ENCODE assay signal across 32 cellular contexts in the genomic region with DNA sequence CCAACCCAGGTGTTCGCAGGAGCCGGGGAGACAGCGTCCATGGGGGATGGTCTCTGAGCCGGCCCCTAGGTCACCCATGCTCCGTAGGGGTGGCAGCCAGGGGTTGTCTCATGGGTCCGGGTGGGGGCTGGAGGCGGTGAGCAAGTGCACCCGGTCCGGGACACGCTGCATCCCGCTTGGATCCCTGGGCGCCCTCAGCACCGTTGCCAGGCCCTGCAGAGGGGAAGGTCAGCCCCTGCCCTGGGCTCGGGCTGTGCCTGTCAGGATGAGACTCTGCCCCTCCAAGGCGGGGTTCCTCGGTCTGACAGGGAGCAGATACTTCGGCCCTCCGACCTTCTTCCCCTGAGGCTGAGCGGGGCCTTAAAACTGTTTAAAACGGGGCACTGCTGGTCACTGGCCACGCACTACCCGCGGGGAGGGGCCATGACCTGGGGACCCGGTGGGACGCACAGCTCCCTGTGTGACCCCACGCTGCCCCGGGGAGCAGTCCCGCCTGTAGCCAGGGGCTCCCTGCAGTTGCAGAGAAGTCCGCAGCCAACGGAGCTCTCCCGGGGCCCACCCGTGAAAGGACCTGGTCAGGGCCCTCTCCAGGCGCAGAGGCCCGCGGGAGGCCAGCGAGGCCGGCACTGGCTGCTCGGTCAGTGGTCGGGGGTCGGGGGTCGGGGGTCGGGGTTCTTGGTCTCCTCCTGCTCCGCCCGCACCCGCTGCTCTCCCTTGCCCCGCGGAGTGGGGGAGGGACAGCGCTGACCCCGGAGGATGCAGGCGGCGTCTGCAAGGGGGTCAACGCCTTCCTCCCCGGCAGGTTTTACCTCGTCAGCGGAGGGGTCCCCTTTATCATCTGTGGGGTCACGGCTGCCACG. TPM values are rescaled to one million over a fixed set of nuclear protein-coding genes. Genes with fewer than 3 reads are reported as not detected.
A peak's percentile ranks its signal among the peaks of the same experiment; 100 is the strongest.
DNase-seq lines count a peak whose midpoint lies in the region; ATAC-seq, FAIRE-seq and TF ChIP-seq lines count a peak whose summit lies in the region.
"Had no signal": no experiment of that assay in that cellular context is flagged by ENCODE, and none has a peak within 500 bp of the region (broad histone marks: within the 10 kb centered on the region; RNA-seq: fewer than 3 reads in every experiment).

No MANE protein-coding gene starts in this region.

- CTCF ChIA-PET in HepG2 (lab: Yijun Ruan, JAX; ENCODE audit: low intra/inter-chr PET ratio, low total read pairs), result no interaction called here

- no peak overlapping the region for H3K27ac Mint-ChIP-seq in glutamatergic neuron (ENCODE audit: unreplicated experiment)
- H3K27ac Mint-ChIP-seq: activated CD4-positive, alpha-beta memory T cell treated with anti-CD3 and anti-CD28 coated beads, Interleukin-2, amount 10 ng/mL, durations not matched to agents 7 days and 5 days; CD4-positive, CD25-positive, alpha-beta regulatory T cell; effector memory CD8-positive, alpha-beta T cell; mesothelial cell of epicardium; naive thymus-derived CD4-positive, alpha-beta T cell; stimulated activated memory B cell treated with anti-CD40 and anti-IgM and Interleukin-4, amounts not matched to agents 10 μg/mL and 1 μg/mL and 100 μg/mL, for 72 hours; T-helper 1 cell treated with Interleukin-12 subunit alpha and Interleukin-12 subunit beta and Interleukin-4 antibody, amounts not matched to agents 30 μg/mL and 1 μg/mL, for 36 hours had no signal

- TF ChIP-seq CTCF in right lobe of liver (IDR thresholded peaks at IDR 0.05), result no peak
- no peak for TF ChIP-seq CTCF in HepG2 (CRISPR knock-in tag; IDR thresholded peaks at IDR 0.05)
- no peak for TF ChIP-seq CTCF in heart left ventricle (IDR thresholded peaks at IDR 0.05)
- no peak for TF ChIP-seq CTCF in glutamatergic neuron (IDR thresholded peaks at IDR 0.05; ENCODE audit: partially characterized antibody, unreplicated experiment)

- TF ChIP-seq POLR2A in right lobe of liver (IDR thresholded peaks at IDR 0.05) (no peak), HepG2 (IDR thresholded peaks at IDR 0.05; ENCODE audit: insufficient read depth in 1 of 2, low read depth in 2 of 2, low read length in 2 of 2) (no peak), heart left ventricle (IDR thresholded peaks at IDR 0.05) (no peak)

- H3K4ac ChIP-seq in neuronal stem cell (ENCODE audit: low read length), result peak overlapping the region; percentile 23

- TF ChIP-seq RAD21 in HepG2 (CRISPR knock-in tag; IDR thresholded peaks at IDR 0.05), result no peak

- no peak overlapping the region for H3K4me2 ChIP-seq in HepG2 (ENCODE audit: low read depth, low read length)
- no peak overlapping the region for H3K4me2 ChIP-seq in neuronal stem cell (ENCODE audit: insufficient read depth, low read length, poor library complexity, severe bottlenecking)
- H3K4me2 ChIP-seq: SK-N-SH had no signal

- H3K14ac ChIP-seq in neuronal stem cell (ENCODE audit: low read length), result peak overlapping the region; percentile 94

- no peak overlapping the region for H3K4me3 Mint-ChIP-seq in glutamatergic neuron (ENCODE audit: unreplicated experiment)
- H3K4me3 Mint-ChIP-seq: activated CD4-positive, alpha-beta memory T cell treated with anti-CD3 and anti-CD28 coated beads, Interleukin-2, amount 10 ng/mL, durations not matched to agents 7 days and 5 days; CD4-positive, CD25-positive, alpha-beta regulatory T cell; effector memory CD8-positive, alpha-beta T cell; mesothelial cell of epicardium; naive thymus-derived CD4-positive, alpha-beta T cell; stimulated activated memory B cell treated with anti-CD40 and anti-IgM and Interleukin-4, amounts not matched to agents 10 μg/mL and 1 μg/mL and 100 μg/mL, for 72 hours; T-helper 1 cell treated with Interleukin-12 subunit alpha and Interleukin-12 subunit beta and Interleukin-4 antibody, amounts not matched to agents 30 μg/mL and 1 μg/mL, for 36 hours had no signal

- no peaks in the 10 kb centered on the region for H3K4me1 Mint-ChIP-seq in glutamatergic neuron (ENCODE audit: low read depth, unreplicated experiment)

- DNase-seq in right lobe of liver (peak; percentile 16 to 49 (median 44)), HepG2 (ENCODE audit: low spot score) (no peak), heart left ventricle (peak in 3 of 5 donors; percentile 10 to 59 (median 18)), neuronal stem cell (ENCODE audit: low spot score) (no peak), aorta (peak; percentile 39 to 68), glutamatergic neuron (no peak), 8988T (no peak), NCI-H2029 (lab: John Stamatoyannopoulos, UW) (no peak)
- DNase-seq: activated CD4-positive, alpha-beta memory T cell treated with anti-CD3 and anti-CD28 coated beads, Interleukin-2, amount 10 ng/mL, durations not matched to agents 7 days and 5 days; activated naive CD4-positive, alpha-beta T cell treated with Interleukin-2 at 50 U/mL for 16 hours; CD4-positive, CD25-positive, alpha-beta regulatory T cell; effector memory CD8-positive, alpha-beta T cell; MG63; NCI-H2081 treated with DMSO at 0.1 percent for 48 hours; NCI-H345; NCI-H748 treated with DMSO at 0.1 percent for 48 hours; RPMI8226; stimulated activated CD4-positive, alpha-beta T cell treated with anti-CD3 and anti-CD28 coated beads, Interleukin-4, amount 100 ng/mL, for 4 hours had no signal

- ATAC-seq in right lobe of liver, result no peak
- ATAC-seq in HepG2, result no peak
- no peak for ATAC-seq in heart left ventricle
- no peak for ATAC-seq in aorta (ENCODE audit: low FRiP score)
- ATAC-seq: effector memory CD8-positive, alpha-beta T cell; naive thymus-derived CD4-positive, alpha-beta T cell; stimulated activated memory B cell treated with anti-CD40 and anti-IgM and Interleukin-4, amounts not matched to agents 10 μg/mL and 1 μg/mL and 100 μg/mL, for 72 hours had no signal

- H3K9ac ChIP-seq in HepG2 (ENCODE audit: insufficient read depth, low read depth, low read length) (no peak overlapping the region), neuronal stem cell (ENCODE audit: low read depth, low read length, poor library complexity) (peak overlapping the region; percentile 44)
- H3K9ac ChIP-seq: SK-N-SH had no signal

- H3K36me3 ChIP-seq in right lobe of liver, result no peaks in the 10 kb centered on the region
- no peaks in the 10 kb centered on the region for H3K36me3 ChIP-seq in HepG2 (replicated peaks in 1 of 2; ENCODE audit: control insufficient read depth in 1 of 2, insufficient read depth in 2 of 2, low read length in 2 of 2)
- no peaks in the 10 kb centered on the region for H3K36me3 ChIP-seq in heart left ventricle
- H3K36me3 ChIP-seq in neuronal stem cell (replicated peaks in 1 of 2; ENCODE audit: control insufficient read depth in 2 of 2, insufficient read depth in 2 of 2, low read length in 2 of 2), result no peaks in the 10 kb centered on the region
- no peaks in the 10 kb centered on the region for H3K36me3 ChIP-seq in aorta (ENCODE audit: control insufficient read depth in 1 of 2, insufficient read depth in 2 of 2, low read length in 1 of 2)
- H3K36me3 ChIP-seq: MG63, vagina had no signal

- H2AFZ ChIP-seq in HepG2 (ENCODE audit: low read length), result no peak overlapping the region
- H2AFZ ChIP-seq in neuronal stem cell (ENCODE audit: low read length), result no peak overlapping the region

- H3K23ac ChIP-seq in neuronal stem cell (ENCODE audit: low read depth, low read length, poor library complexity), result peak overlapping the region; percentile 73

- peaks cover 15% of the 10 kb centered on the region for H3K27me3 Mint-ChIP-seq in glutamatergic neuron (ENCODE audit: unreplicated experiment)

- no peaks in the 10 kb centered on the region for H3K79me2 ChIP-seq in HepG2 (ENCODE audit: insufficient read depth, low read length)

- no peak overlapping the region for H2BK120ac ChIP-seq in neuronal stem cell (ENCODE audit: low read depth, low read length)

- H3K36me3 Mint-ChIP-seq in glutamatergic neuron (ENCODE audit: unreplicated experiment), result no peaks in the 10 kb centered on the region
- H3K36me3 Mint-ChIP-seq: CD4-positive, CD25-positive, alpha-beta regulatory T cell; mesothelial cell of epicardium; naive thymus-derived CD4-positive, alpha-beta T cell; stimulated activated memory B cell treated with anti-CD40 and anti-IgM and Interleukin-4, amounts not matched to agents 10 μg/mL and 1 μg/mL and 100 μg/mL, for 72 hours had no signal

- no TSS peak for BruUV-seq in HepG2 (replicated peaks; lab: Mats Ljungman, UMichigan)

- intact Hi-C loops in right lobe of liver (cut with DNase I), result no loop called here
- intact Hi-C loops in HepG2 (cut with micrococcal nuclease; ENCODE audit: unreplicated experiment), result no loop called here
- intact Hi-C loops in heart left ventricle (cut with DNase I), result loop anchor here in 5 of 10 donors (10.0 kb wide), 6 partner anchors 182 to 672 kb away; partner anchors contain the start of gene CFAP46 (in 1 of the 5)
- intact Hi-C loops in aorta (cut with DNase I), result loop anchor here in 1 of 2 donors (5.0 kb wide), 1 partner anchor 289 kb away; no protein-coding TSS in a partner anchor

- H3K9me3 ChIP-seq in right lobe of liver (no peaks in the 10 kb centered on the region), HepG2 (ENCODE audit: low read length) (no peaks in the 10 kb centered on the region), heart left ventricle (no peaks in the 10 kb centered on the region), neuronal stem cell (replicated peaks in 1 of 2; ENCODE audit: control insufficient read depth in 2 of 2, insufficient read depth in 1 of 2, low read depth in 1 of 2, low read length in 2 of 2) (peaks cover 0 to 8% of the 10 kb centered on the region in 2 donors), aorta (ENCODE audit: control insufficient read depth, low read length) (no peaks in the 10 kb centered on the region)
- H3K9me3 ChIP-seq: MG63, SK-N-SH, vagina had no signal

- no peak overlapping the region for H2BK15ac ChIP-seq in neuronal stem cell (ENCODE audit: low read length)

- TF ChIP-seq EP300 in HepG2 (IDR thresholded peaks at IDR 0.05; ENCODE audit: low read depth in 2 of 2, low read length in 2 of 2) (no peak), HepG2 (CRISPR knock-in tag; IDR thresholded peaks at IDR 0.05; ENCODE audit: borderline replicate concordance) (no peak)

- H2AK5ac ChIP-seq in neuronal stem cell (ENCODE audit: low read depth, low read length), result peak overlapping the region; percentile 35

- WGBS in right lobe of liver (ENCODE audit: insufficient coverage, low coverage, low lambda C conversion rate, missing lambda C conversion rate), result 91% methylated on average over 4 of the region's 57 CpGs
- WGBS in HepG2 (ENCODE audit: low lambda C conversion rate), result 59% methylated on average over 26 of the region's 57 CpGs
- 90 to 93% (median 92%) methylated on average over 33 to 57 of the region's 57 CpGs for WGBS in heart left ventricle, 4 donors
- WGBS in neuronal stem cell (ENCODE audit: extremely low coverage in 2 of 2, insufficient read length in 2 of 2, insufficient replicate concordance in 1 of 2), 2 donors, result no CpG with 5 or more reads among the region's 57 CpGs
- 88 to 91% methylated on average over 52 to 57 of the region's 57 CpGs for WGBS in aorta, 2 donors

- no peak for FAIRE-seq in HepG2 (lab: Jason Lieb, UNC)
- FAIRE-seq: bronchial epithelial cell, D721Med, K562, TTC549 had no signal

- H3K4me3 ChIP-seq in right lobe of liver (no peak overlapping the region), HepG2 (replicated peaks in 1 of 3; ENCODE audit: insufficient read depth in 1 of 3, low read depth in 2 of 3, low read length in 3 of 3) (no peak overlapping the region), heart left ventricle (no peak overlapping the region), neuronal stem cell (ENCODE audit: low read length in 2 of 2) (no peak overlapping the region), aorta (ENCODE audit: low read length in 2 of 2) (no peak overlapping the region)
- H3K4me3 ChIP-seq: coronary artery, K562, MG63, vagina had no signal

- in situ Hi-C loops in HepG2 (cut with HindIII; ENCODE audit: extremely low pct_ligation_motif_present, low pct_unique_long_range_greater_than_20kb), result loop anchor here (10.0 kb wide), 1 partner anchor 182 kb away; the partner anchor contains the start of gene CFAP46

- H4K8ac ChIP-seq in neuronal stem cell (ENCODE audit: low read depth, low read length), result no peak overlapping the region

- peaks cover 3% of the 10 kb centered on the region for H3K79me1 ChIP-seq in neuronal stem cell (ENCODE audit: low read depth, low read length)

- H3K4me1 ChIP-seq in right lobe of liver (no peaks in the 10 kb centered on the region), HepG2 (ENCODE audit: insufficient read depth, low read length) (no peaks in the 10 kb centered on the region), heart left ventricle (peaks cover 0 to 12% (median 0%) of the 10 kb centered on the region in 12 donors), neuronal stem cell (ENCODE audit: control insufficient read depth in 2 of 2, insufficient read depth in 1 of 2, low read depth in 1 of 2, low read length in 2 of 2) (peaks cover 0 to 5% of the 10 kb centered on the region in 2 donors), aorta (ENCODE audit: control insufficient read depth in 1 of 2, insufficient read depth in 2 of 2, low read length in 2 of 2) (no peaks in the 10 kb centered on the region)
- H3K4me1 ChIP-seq: vagina had no signal

- H3K9me3 Mint-ChIP-seq in glutamatergic neuron (ENCODE audit: unreplicated experiment), result peaks cover 3% of the 10 kb centered on the region
- H3K9me3 Mint-ChIP-seq: activated CD4-positive, alpha-beta memory T cell treated with anti-CD3 and anti-CD28 coated beads, Interleukin-2, amount 10 ng/mL, durations not matched to agents 7 days and 5 days; effector memory CD8-positive, alpha-beta T cell; mesothelial cell of epicardium; naive thymus-derived CD4-positive, alpha-beta T cell; stimulated activated memory B cell treated with anti-CD40 and anti-IgM and Interleukin-4, amounts not matched to agents 10 μg/mL and 1 μg/mL and 100 μg/mL, for 72 hours; T-helper 1 cell treated with Interleukin-12 subunit alpha and Interleukin-12 subunit beta and Interleukin-4 antibody, amounts not matched to agents 30 μg/mL and 1 μg/mL, for 36 hours had no signal

- H3K27me3 ChIP-seq in right lobe of liver (no peaks in the 10 kb centered on the region), HepG2 (ENCODE audit: control insufficient read depth in 1 of 2, insufficient read depth in 2 of 2, low read length in 2 of 2) (peaks cover 8 to 26% of the 10 kb centered on the region in 2 experiments; a peak in 4 of 5 replicates), heart left ventricle (peaks cover 0 to 37% (median 0%) of the 10 kb centered on the region in 9 donors), neuronal stem cell (ENCODE audit: control insufficient read depth in 3 of 3, insufficient read depth in 3 of 3, low read depth in 1 of 3, low read length in 3 of 3) (peaks cover 0 to 13% (median 9%) of the 10 kb centered on the region in 3 experiments), aorta (ENCODE audit: control insufficient read depth in 1 of 2, insufficient read depth in 2 of 2, low read length in 1 of 2) (no peaks in the 10 kb centered on the region)
- H3K27me3 ChIP-seq: vagina had no signal

- peak overlapping the region; percentile 87 for H2BK5ac ChIP-seq in neuronal stem cell (ENCODE audit: low read length)

- no peak overlapping the region for H2BK12ac ChIP-seq in neuronal stem cell (ENCODE audit: low read length)

- peaks cover 6% of the 10 kb centered on the region; the same call in 1 of the 2 replicates for H4K20me1 ChIP-seq in HepG2 (ENCODE audit: insufficient read depth, low read length)

- POLR2A ChIA-PET in HepG2 (lab: Yijun Ruan, JAX), result no interaction called here

- no peak overlapping the region for H4K91ac ChIP-seq in neuronal stem cell (ENCODE audit: low read depth, low read length, poor library complexity)

- no peak overlapping the region for H3K18ac ChIP-seq in neuronal stem cell (ENCODE audit: low read length)

- H3K27ac ChIP-seq in right lobe of liver (no peak overlapping the region), HepG2 (ENCODE audit: extremely low read length, insufficient read depth, low read length) (no peak overlapping the region), heart left ventricle (no peak overlapping the region), neuronal stem cell (replicated peaks; ENCODE audit: low read length) (no peak overlapping the region), aorta (ENCODE audit: low read depth in 1 of 2, low read length in 2 of 2) (no peak overlapping the region)
- H3K27ac ChIP-seq: coronary artery, vagina had no signal

RNA-seq across cellular contexts. Expression of gene KNDC1, which starts 33.4 kb away (rescaled TPM):
- total RNA-seq in right lobe of liver (10 to 100 TPM in 2 of 6 experiments, 1 to 10 TPM in 3, under 1 TPM in 1; 0.54 to 11.6 (median 8.2) TPM), HepG2 (2016; rRNA removed; fragmentation: Illumina TruSeq; extraction: Trizol) (0.44 TPM in 1 of 2 replicates, not detected in the other), heart left ventricle (1 to 10 TPM in 1 of 9 donors, under 1 TPM in 6, not detected in 2; 0.05 to 2.9 (median 0.13) TPM), aorta (under 1 TPM; 0.13 to 0.36 TPM), glutamatergic neuron (ENCODE audit: unreplicated experiment) (7.4 TPM)
- total RNA-seq in HepG2 (2016; cell fraction: cytosol; rRNA removed; fragmentation: Illumina TruSeq; extraction: Trizol; ENCODE audit: low read depth), result not detected in 2 replicates
- not detected in 2 replicates for total RNA-seq in HepG2 (2016; cell fraction: insoluble cytoplasmic fraction; rRNA removed; fragmentation: Illumina TruSeq; extraction: Trizol)
- 0.38 TPM in 1 of 2 replicates, not detected in the other for total RNA-seq in HepG2 (2016; cell fraction: membrane; rRNA removed; fragmentation: Illumina TruSeq; extraction: Trizol)
- total RNA-seq in HepG2 (2016; cell fraction: nucleus; rRNA removed; fragmentation: Illumina TruSeq; extraction: Trizol), result not detected in 2 replicates
- polyA plus RNA-seq in HepG2 (2011; rRNA removed) (0.56 and 0.69 TPM in 2 replicates), heart left ventricle (under 1 TPM in 1 of 2 donors, not detected in 1; 0.04 TPM), aorta (under 1 TPM; 0.05 to 0.25 TPM)
- 0.09 and 0.66 TPM in 2 replicates for polyA plus RNA-seq in HepG2 (2011; cell fraction: cytosol; rRNA removed)
- polyA plus RNA-seq in HepG2 (2011; cell fraction: nucleus; rRNA removed), result 1.3 and 3.3 TPM in 2 replicates
- 0.17 TPM in 1 of 2 replicates, not detected in the other for polyA plus RNA-seq in HepG2 (2012)
- 0.03 and 0.17 TPM in 2 replicates for polyA plus RNA-seq in HepG2 (2016; cell fraction: cytosol; fragmentation: Illumina TruSeq; extraction: Trizol; ENCODE audit: low read depth)
- not detected in 2 replicates for polyA plus RNA-seq in HepG2 (2016; cell fraction: insoluble cytoplasmic fraction; fragmentation: Illumina TruSeq; extraction: Trizol; ENCODE audit: low read depth)
- 0.03 TPM in 1 of 2 replicates, not detected in the other for polyA plus RNA-seq in HepG2 (2016; cell fraction: membrane; fragmentation: Illumina TruSeq; extraction: Trizol; ENCODE audit: low read depth)
- not detected in 2 replicates for polyA plus RNA-seq in HepG2 (2016; cell fraction: nucleus; fragmentation: Illumina TruSeq; extraction: Trizol; ENCODE audit: insufficient read depth, low read depth)
- polyA minus RNA-seq in HepG2 (2011; rRNA and poly(A)+ RNA removed; ENCODE audit: low replicate concordance), result 0.09 and 4.0 TPM in 2 replicates
- 0.53 and 1.8 TPM in 2 replicates for polyA minus RNA-seq in HepG2 (2011; cell fraction: cytosol; rRNA and poly(A)+ RNA removed)
- polyA minus RNA-seq in HepG2 (2011; cell fraction: nucleus; rRNA and poly(A)+ RNA removed), result 0.12 and 2.4 TPM in 2 replicates
- 6.4 TPM for polyA plus RNA-seq in neuronal stem cell (2013, experiment 1 of 2)
- 6.1 TPM for polyA plus RNA-seq in neuronal stem cell (2013, experiment 2 of 2)
- total RNA-seq: HT1080, osteocyte had no signal
- polyA plus RNA-seq: CD4-positive, CD25-positive, alpha-beta regulatory T cell; naive thymus-derived CD4-positive, alpha-beta T cell had no signal

RNA-seq across cellular contexts. Expression of gene ADGRA1, which starts 38.9 kb away (rescaled TPM):
- total RNA-seq in right lobe of liver (under 1 TPM in 5 of 6 experiments, not detected in 1; 0.10 to 0.46 (median 0.16) TPM), HepG2 (2016; rRNA removed; fragmentation: Illumina TruSeq; extraction: Trizol) (not detected in 2 replicates), heart left ventricle (under 1 TPM in 2 of 9 donors, not detected in 7; 0.13 to 0.19 TPM), aorta (not detected), glutamatergic neuron (ENCODE audit: unreplicated experiment) (9.1 TPM)
- not detected in 2 replicates for total RNA-seq in HepG2 (2016; cell fraction: cytosol; rRNA removed; fragmentation: Illumina TruSeq; extraction: Trizol; ENCODE audit: low read depth)
- total RNA-seq in HepG2 (2016; cell fraction: insoluble cytoplasmic fraction; rRNA removed; fragmentation: Illumina TruSeq; extraction: Trizol), result not detected in 2 replicates
- total RNA-seq in HepG2 (2016; cell fraction: membrane; rRNA removed; fragmentation: Illumina TruSeq; extraction: Trizol), result not detected in 2 replicates
- total RNA-seq in HepG2 (2016; cell fraction: nucleus; rRNA removed; fragmentation: Illumina TruSeq; extraction: Trizol), result not detected in 2 replicates
- polyA plus RNA-seq in HepG2 (2011; rRNA removed) (not detected in 2 replicates), heart left ventricle (under 1 TPM in 1 of 2 donors, not detected in 1; 0.03 TPM), aorta (under 1 TPM in 1 of 2 donors, not detected in 1; 0.20 TPM)
- not detected in 2 replicates for polyA plus RNA-seq in HepG2 (2011; cell fraction: cytosol; rRNA removed)
- polyA plus RNA-seq in HepG2 (2011; cell fraction: nucleus; rRNA removed), result not detected in 2 replicates
- not detected in 2 replicates for polyA plus RNA-seq in HepG2 (2012)
- polyA plus RNA-seq in HepG2 (2016; cell fraction: cytosol; fragmentation: Illumina TruSeq; extraction: Trizol; ENCODE audit: low read depth), result not detected in 2 replicates
- not detected in 2 replicates for polyA plus RNA-seq in HepG2 (2016; cell fraction: insoluble cytoplasmic fraction; fragmentation: Illumina TruSeq; extraction: Trizol; ENCODE audit: low read depth)
- polyA plus RNA-seq in HepG2 (2016; cell fraction: membrane; fragmentation: Illumina TruSeq; extraction: Trizol; ENCODE audit: low read depth), result not detected in 2 replicates
- polyA plus RNA-seq in HepG2 (2016; cell fraction: nucleus; fragmentation: Illumina TruSeq; extraction: Trizol; ENCODE audit: insufficient read depth, low read depth), result not detected in 2 replicates
- not detected in 2 replicates for polyA minus RNA-seq in HepG2 (2011; rRNA and poly(A)+ RNA removed; ENCODE audit: low replicate concordance)
- polyA minus RNA-seq in HepG2 (2011; cell fraction: cytosol; rRNA and poly(A)+ RNA removed), result not detected in 2 replicates
- polyA minus RNA-seq in HepG2 (2011; cell fraction: nucleus; rRNA and poly(A)+ RNA removed), result not detected in 2 replicates
- polyA plus RNA-seq in neuronal stem cell (2013, experiment 1 of 2), result 0.08 TPM
- 0.07 TPM for polyA plus RNA-seq in neuronal stem cell (2013, experiment 2 of 2)
- total RNA-seq: activated CD4-positive, alpha-beta memory T cell treated with anti-CD3 and anti-CD28 coated beads, Interleukin-2, amount 10 ng/mL, durations not matched to agents 7 days and 5 days; bronchial epithelial cell; CD4-positive, CD25-positive, alpha-beta regulatory T cell; fibroblast of villous mesenchyme; HT1080; K562; mesothelial cell of epicardium; naive thymus-derived CD4-positive, alpha-beta T cell; osteocyte had no signal
- polyA plus RNA-seq: CD4-positive, CD25-positive, alpha-beta regulatory T cell; K562; naive thymus-derived CD4-positive, alpha-beta T cell; SK-N-SH had no signal

Comparison
In these comparisons a context has a peak if more than half of its experiments do, and no peak if none do; other contexts are left out.
1. DNase-seq: peak in right lobe of liver (3 of 3), heart left ventricle (3 of 5) and aorta (2 of 2); none in HepG2 (single experiment), neuronal stem cell (single experiment), glutamatergic neuron (single experiment), 8988T (single experiment) and NCI-H2029 (single experiment).